Comparison of ENCODE assay signal across 15 cellular contexts in the genomic region with DNA sequence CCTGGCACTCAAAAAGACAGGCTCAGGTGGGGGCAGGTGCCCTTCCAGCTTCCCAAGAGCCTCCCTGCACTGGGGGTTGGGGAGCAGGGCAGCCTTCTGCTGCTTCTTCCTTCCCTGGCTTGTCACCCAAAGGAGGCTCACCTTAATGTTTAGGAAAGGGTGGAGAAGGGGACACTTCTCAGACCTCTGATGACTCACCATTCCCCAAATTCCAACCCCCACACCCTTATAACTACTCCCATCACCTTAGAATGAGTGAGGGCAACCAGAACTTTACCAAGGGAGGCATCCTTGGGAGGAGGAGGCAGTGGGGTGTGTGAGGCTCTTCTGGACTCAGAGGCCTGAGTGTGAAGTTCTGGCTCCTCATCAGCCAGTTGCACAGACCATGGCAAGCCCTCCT. TPM values are rescaled to one million over a fixed set of nuclear protein-coding genes. Genes with fewer than 3 reads are reported as not detected.
DNase-seq lines count a peak whose midpoint lies in the region; ATAC-seq and TF ChIP-seq lines count a peak whose summit lies in the region.
"Had no signal": no experiment of that assay in that cellular context is flagged by ENCODE, and none has a peak within 500 bp of the region (broad histone marks: within the 10 kb centered on the region; RNA-seq: fewer than 3 reads in every experiment).

No MANE protein-coding gene starts in this region.

- no peak overlapping the region for H2AFZ ChIP-seq in HCT116 (ENCODE audit: low read depth, low read length, poor library complexity, severe bottlenecking)

- no peaks in the 10 kb centered on the region for H3K9me2 ChIP-seq in HCT116 (ENCODE audit: insufficient read depth)

- POLR2A ChIA-PET in activated CD4-positive, alpha-beta memory T cell treated with anti-CD3 and anti-CD28 coated beads for 36 hours (lab: Charles Lee): interaction anchor here (1.1 kb wide), 1 partner anchor 12 kb away, joined by 3 read pairs; no protein-coding TSS in a partner anchor
- POLR2A ChIA-PET in activated CD4-positive, alpha-beta memory T cell treated with anti-CD3 and anti-CD28 coated beads, Interleukin-2, amount 10 ng/mL, durations not matched to agents 7 days and 5 days (lab: Charles Lee): no interaction called here
- POLR2A ChIA-PET in HCT116 (lab: Charles Lee): no interaction called here

- no peaks in the 10 kb centered on the region for H3K9me3 Mint-ChIP-seq in activated CD4-positive, alpha-beta memory T cell treated with anti-CD3 and anti-CD28 coated beads for 36 hours
- no peaks in the 10 kb centered on the region for H3K9me3 Mint-ChIP-seq in activated CD4-positive, alpha-beta memory T cell treated with anti-CD3 and anti-CD28 coated beads, Interleukin-2, amount 10 ng/mL, durations not matched to agents 7 days and 5 days
- no peaks in the 10 kb centered on the region for H3K9me3 Mint-ChIP-seq in activated T-helper 17 cell treated with anti-CD3 and anti-CD28 coated beads, Interleukin-2, amount 50 U/mL, for 72 hours
- no peaks in the 10 kb centered on the region for H3K9me3 Mint-ChIP-seq in natural killer cell
- H3K9me3 Mint-ChIP-seq in osteocyte (ENCODE audit: unreplicated experiment): no peaks in the 10 kb centered on the region
- H3K9me3 Mint-ChIP-seq: memory B cell had no signal

- intact Hi-C loops in activated CD4-positive, alpha-beta memory T cell treated with anti-CD3 and anti-CD28 coated beads for 36 hours (cut with micrococcal nuclease): loop anchor here (2.0 kb wide), 1 partner anchor 694 kb away; no protein-coding TSS in a partner anchor
- intact Hi-C loops in HCT116 (cut with micrococcal nuclease) (no loop called here), natural killer cell (cut with micrococcal nuclease) (no loop called here)

- H3K4me2 ChIP-seq in HCT116 (ENCODE audit: low read length): peak overlapping the region; percentile 50

- no peaks in the 10 kb centered on the region for H3K36me3 Mint-ChIP-seq in activated CD4-positive, alpha-beta memory T cell treated with anti-CD3 and anti-CD28 coated beads for 36 hours
- H3K36me3 Mint-ChIP-seq in activated CD4-positive, alpha-beta memory T cell treated with anti-CD3 and anti-CD28 coated beads, Interleukin-2, amount 10 ng/mL, durations not matched to agents 7 days and 5 days (ENCODE audit: low read depth): no peaks in the 10 kb centered on the region
- H3K36me3 Mint-ChIP-seq in activated T-helper 17 cell treated with anti-CD3 and anti-CD28 coated beads, Interleukin-2, amount 50 U/mL, for 72 hours (ENCODE audit: low read depth): no peaks in the 10 kb centered on the region
- H3K36me3 Mint-ChIP-seq in natural killer cell (no peaks in the 10 kb centered on the region), osteocyte (ENCODE audit: unreplicated experiment) (no peaks in the 10 kb centered on the region)
- H3K36me3 Mint-ChIP-seq: memory B cell had no signal

- no peak for TF ChIP-seq POLR2A in HCT116 (IDR thresholded peaks at IDR 0.05; ENCODE audit: borderline replicate concordance, extremely low read depth, insufficient read depth, insufficient read length)

- H3K4me3 Mint-ChIP-seq in activated CD4-positive, alpha-beta memory T cell treated with anti-CD3 and anti-CD28 coated beads for 36 hours: no peak overlapping the region
- no peak overlapping the region for H3K4me3 Mint-ChIP-seq in activated CD4-positive, alpha-beta memory T cell treated with anti-CD3 and anti-CD28 coated beads, Interleukin-2, amount 10 ng/mL, durations not matched to agents 7 days and 5 days
- H3K4me3 Mint-ChIP-seq in activated T-helper 17 cell treated with anti-CD3 and anti-CD28 coated beads, Interleukin-2, amount 50 U/mL, for 72 hours: peak overlapping the region; percentile 83
- H3K4me3 Mint-ChIP-seq in natural killer cell (peak overlapping the region; percentile 92), osteocyte (ENCODE audit: unreplicated experiment) (no peak overlapping the region)

- TF ChIP-seq CTCF in HCT116 (IDR thresholded peaks at IDR 0.05 in 2 of 3, conservative IDR thresholded peaks at IDR 0.05 in 1 of 3; ENCODE audit: borderline replicate concordance in 1 of 3, insufficient read depth in 1 of 3, low read depth in 2 of 3, low read length in 2 of 3) (no peak), natural killer cell (IDR thresholded peaks at IDR 0.05) (no peak), osteocyte (IDR thresholded peaks at IDR 0.05) (no peak)

- H3K79me2 ChIP-seq in HCT116 (ENCODE audit: insufficient read depth, low read length): no peaks in the 10 kb centered on the region

- H3K27me3 Mint-ChIP-seq in activated CD4-positive, alpha-beta memory T cell treated with anti-CD3 and anti-CD28 coated beads for 36 hours: no peaks in the 10 kb centered on the region
- peaks cover 58% of the 10 kb centered on the region for H3K27me3 Mint-ChIP-seq in activated CD4-positive, alpha-beta memory T cell treated with anti-CD3 and anti-CD28 coated beads, Interleukin-2, amount 10 ng/mL, durations not matched to agents 7 days and 5 days
- peaks cover 8% of the 10 kb centered on the region for H3K27me3 Mint-ChIP-seq in activated T-helper 17 cell treated with anti-CD3 and anti-CD28 coated beads, Interleukin-2, amount 50 U/mL, for 72 hours
- peaks cover 21 to 26% of the 10 kb centered on the region in 2 donors for H3K27me3 Mint-ChIP-seq in natural killer cell (ENCODE audit: low read depth in 2 of 2)
- peaks cover 20% of the 10 kb centered on the region for H3K27me3 Mint-ChIP-seq in osteocyte (ENCODE audit: unreplicated experiment)

- 0 out of 4 replicates have a peak overlapping the region, but pooled peaks of 1 of the 2 experiments have one; percentile 8 for H3K4me3 ChIP-seq in HCT116 (replicated peaks in 1 of 2; ENCODE audit: low read depth in 1 of 2, low read length in 2 of 2)
- H3K4me3 ChIP-seq: smooth muscle cell, tibial artery had no signal

- H3K27ac ChIP-seq in HCT116 (ENCODE audit: low read depth, low read length): no peak overlapping the region
- H3K27ac ChIP-seq: tibial artery had no signal

- H3K36me3 ChIP-seq in HCT116 (ENCODE audit: control insufficient read depth in 1 of 2, insufficient read depth in 2 of 2, low read length in 2 of 2): no peaks in the 10 kb centered on the region
- H3K36me3 ChIP-seq: tibial artery had no signal

- H4K20me1 ChIP-seq in HCT116 (ENCODE audit: insufficient read depth): no peaks in the 10 kb centered on the region

- no TSS peak for BruUV-seq in HCT116 (replicated peaks; lab: Mats Ljungman, UMichigan)

- peak; percentile 53 for ATAC-seq in HCT116
- no peak for ATAC-seq in activated T-helper 17 cell treated with anti-CD3 and anti-CD28 coated beads, Interleukin-2, amount 50 U/mL, for 72 hours (replicated peaks)
- ATAC-seq in natural killer cell: no peak
- no peak for ATAC-seq in HG02759 (IDR thresholded peaks at IDR 0.05; ENCODE audit: unreplicated experiment)

- no peak overlapping the region for H3K9ac ChIP-seq in HCT116 (ENCODE audit: low read length)

- peak overlapping the region; percentile 77 for H3K27ac Mint-ChIP-seq in activated CD4-positive, alpha-beta memory T cell treated with anti-CD3 and anti-CD28 coated beads for 36 hours
- no peak overlapping the region for H3K27ac Mint-ChIP-seq in activated CD4-positive, alpha-beta memory T cell treated with anti-CD3 and anti-CD28 coated beads, Interleukin-2, amount 10 ng/mL, durations not matched to agents 7 days and 5 days
- H3K27ac Mint-ChIP-seq in activated T-helper 17 cell treated with anti-CD3 and anti-CD28 coated beads, Interleukin-2, amount 50 U/mL, for 72 hours: peak overlapping the region; percentile 94
- H3K27ac Mint-ChIP-seq in natural killer cell (peak overlapping the region; percentile 92 to 95), osteocyte (ENCODE audit: unreplicated experiment) (no peak overlapping the region)

- no peaks in the 10 kb centered on the region for H3K9me3 ChIP-seq in HCT116 (ENCODE audit: control insufficient read depth in 1 of 2, insufficient read depth in 1 of 2, low read depth in 1 of 2, low read length in 2 of 2)
- H3K9me3 ChIP-seq: tibial artery had no signal

- H3K4me1 Mint-ChIP-seq in activated CD4-positive, alpha-beta memory T cell treated with anti-CD3 and anti-CD28 coated beads for 36 hours (ENCODE audit: low read depth): peaks cover 30% of the 10 kb centered on the region
- H3K4me1 Mint-ChIP-seq in activated CD4-positive, alpha-beta memory T cell treated with anti-CD3 and anti-CD28 coated beads, Interleukin-2, amount 10 ng/mL, durations not matched to agents 7 days and 5 days: peaks cover 19% of the 10 kb centered on the region
- H3K4me1 Mint-ChIP-seq in activated T-helper 17 cell treated with anti-CD3 and anti-CD28 coated beads, Interleukin-2, amount 50 U/mL, for 72 hours: peaks cover 13% of the 10 kb centered on the region
- H3K4me1 Mint-ChIP-seq in natural killer cell: peaks cover 32% of the 10 kb centered on the region in 2 donors
- peaks cover 38% of the 10 kb centered on the region for H3K4me1 Mint-ChIP-seq in osteocyte (ENCODE audit: unreplicated experiment)

- CTCF ChIA-PET in activated CD4-positive, alpha-beta memory T cell treated with anti-CD3 and anti-CD28 coated beads for 36 hours (lab: Charles Lee): interaction anchor here (0.6 to 1.6 kb wide), 3 partner anchors 14 to 148 kb away, joined by 3 to 4 read pairs (median 3); no protein-coding TSS in a partner anchor
- CTCF ChIA-PET in activated CD4-positive, alpha-beta memory T cell treated with anti-CD3 and anti-CD28 coated beads, Interleukin-2, amount 10 ng/mL, durations not matched to agents 7 days and 5 days (lab: Charles Lee): no interaction called here
- CTCF ChIA-PET in HCT116 (lab: Charles Lee): no interaction called here

- TF ChIP-seq RAD21 in HCT116 (IDR thresholded peaks at IDR 0.05; ENCODE audit: low read depth): no peak

- peak; percentile 13 for DNase-seq in activated CD4-positive, alpha-beta memory T cell treated with anti-CD3 and anti-CD28 coated beads for 36 hours
- DNase-seq in activated CD4-positive, alpha-beta memory T cell treated with anti-CD3 and anti-CD28 coated beads, Interleukin-2, amount 10 ng/mL, durations not matched to agents 7 days and 5 days: no peak
- DNase-seq in HCT116 (ENCODE audit: low read depth, low spot score) (no peak), natural killer cell (no peak), osteocyte (ENCODE audit: extremely low spot score, unreplicated experiment) (no peak), NCI-H1694 (lab: John Stamatoyannopoulos, UW) (no peak)
- DNase-seq: activated CD4-positive, CD25-positive, alpha-beta regulatory T cell; cortex of kidney; hippocampal formation; IMR-90; tibial artery had no signal

- RAD21 ChIA-PET in HCT116 (lab: Charles Lee; ENCODE audit: low non-redundant PET in 1 of 2, low total read pairs in 2 of 2, uncharacterized antibody in 2 of 2, unreplicated experiment in 2 of 2): no interaction called here

- H3K27me3 ChIP-seq in HCT116 (ENCODE audit: insufficient read depth, low read length): no peaks in the 10 kb centered on the region

- H3K4me1 ChIP-seq in HCT116 (ENCODE audit: control insufficient read depth in 1 of 2, insufficient read depth in 2 of 2, low read length in 2 of 2): peaks cover 16 to 26% of the 10 kb centered on the region in 2 experiments

RNA-seq across cellular contexts. Expression of gene FOXP4, which starts 15.2 kb away (rescaled TPM):
- total RNA-seq in activated CD4-positive, alpha-beta memory T cell treated with anti-CD3 and anti-CD28 coated beads for 36 hours: 10 to 100 TPM; 19.5 to 21.6 TPM
- 1 to 10 TPM; 7.9 to 8.5 TPM for total RNA-seq in activated CD4-positive, alpha-beta memory T cell treated with anti-CD3 and anti-CD28 coated beads, Interleukin-2, amount 10 ng/mL, durations not matched to agents 7 days and 5 days
- total RNA-seq in HCT116 (2021; ENCODE audit: unreplicated experiment) (32.3 TPM), natural killer cell (10 to 100 TPM; 11.2 to 21.1 (median 14.7) TPM), osteocyte (24.7 and 26.9 TPM in 2 replicates)
- polyA plus RNA-seq in HCT116 (2012): 23.8 and 25.7 TPM in 2 replicates
- total RNA-seq in activated T-helper 17 cell treated with anti-CD3 and anti-CD28 coated beads, Interleukin-2, amount 50 U/mL, for 72 hours: 10 to 100 TPM in 1 of 2 donors, 1 to 10 TPM in 1; 8.7 to 11.6 TPM

Comparison
In these comparisons a context has a peak if more than half of its experiments do, and no peak if none do; other contexts are left out.
1. H3K27ac Mint-ChIP-seq: peak in activated CD4-positive, alpha-beta memory T cell treated with anti-CD3 and anti-CD28 coated beads for 36 hours (single experiment), activated T-helper 17 cell treated with anti-CD3 and anti-CD28 coated beads, Interleukin-2, amount 50 U/mL, for 72 hours (single experiment) and natural killer cell (2 of 2); none in activated CD4-positive, alpha-beta memory T cell treated with anti-CD3 and anti-CD28 coated beads, Interleukin-2, amount 10 ng/mL, durations not matched to agents 7 days and 5 days (single experiment) and osteocyte (single experiment).
2. H3K4me3 Mint-ChIP-seq: peak in activated T-helper 17 cell treated with anti-CD3 and anti-CD28 coated beads, Interleukin-2, amount 50 U/mL, for 72 hours (single experiment) and natural killer cell (single experiment); none in activated CD4-positive, alpha-beta memory T cell treated with anti-CD3 and anti-CD28 coated beads for 36 hours (single experiment), activated CD4-positive, alpha-beta memory T cell treated with anti-CD3 and anti-CD28 coated beads, Interleukin-2, amount 10 ng/mL, durations not matched to agents 7 days and 5 days (single experiment) and osteocyte (single experiment).